Comparison of ENCODE assay signal across 8 cellular contexts in the genomic region with DNA sequence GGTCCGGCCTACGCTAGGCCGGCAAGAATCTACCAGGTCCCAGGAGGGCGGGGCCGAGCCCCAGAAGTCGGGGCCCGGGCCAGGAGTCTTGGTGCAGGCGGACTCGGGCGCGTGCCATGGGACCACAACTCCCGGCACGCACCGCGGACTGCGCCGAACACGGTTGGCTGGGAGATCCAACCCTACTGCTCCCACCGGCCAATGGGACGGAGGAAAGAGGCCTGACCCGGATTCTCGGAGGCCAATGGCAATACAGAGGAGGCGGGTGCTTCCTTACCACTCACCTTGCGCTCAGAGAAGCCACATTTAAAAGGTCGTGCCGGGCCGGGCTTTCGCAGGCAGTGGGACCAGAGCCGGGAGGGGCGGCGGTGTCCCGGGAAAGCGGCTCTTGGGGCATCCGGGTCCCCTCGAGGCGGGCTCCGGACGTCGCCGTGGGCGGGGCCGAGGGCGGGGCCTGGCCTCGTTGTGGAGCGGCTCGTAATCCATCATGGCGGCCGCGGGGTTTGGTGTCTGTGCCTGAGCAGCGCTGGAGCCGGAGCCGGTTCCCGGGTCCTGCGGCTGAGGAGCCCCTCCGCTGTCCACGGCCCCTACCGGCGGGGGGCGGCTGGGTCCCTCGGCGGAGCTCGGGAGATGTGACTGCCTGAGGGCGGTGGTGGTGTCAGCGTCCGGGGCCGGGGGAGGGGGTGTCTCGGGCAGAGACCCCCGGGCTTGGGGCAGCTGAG. TPM values are rescaled to one million over a fixed set of nuclear protein-coding genes. Genes with fewer than 3 reads are reported as not detected.
DNase-seq lines count a peak whose midpoint lies in the region; ATAC-seq, FAIRE-seq and TF ChIP-seq lines count a peak whose summit lies in the region.

No MANE protein-coding gene starts in this region.

- peak; percentile 86 for FAIRE-seq in RCC 7860 (lab: Jason Lieb, UNC)

- H3K27me3 ChIP-seq in DOHH2 (ENCODE audit: control insufficient read depth, low read length) (no peaks in the 10 kb centered on the region), GM23248 (replicated peaks; ENCODE audit: insufficient read depth) (no peaks in the 10 kb centered on the region), Karpas-422 (ENCODE audit: low read length) (no peaks in the 10 kb centered on the region), fibroblast of lung (ENCODE audit: control insufficient read depth, insufficient read depth, low read length) (no peaks in the 10 kb centered on the region)
- H3K27me3 ChIP-seq in naive thymus-derived CD4-positive, alpha-beta T cell (ENCODE audit: control insufficient read depth in 2 of 2, insufficient read depth in 2 of 2, low read length in 2 of 2) = no peaks in the 10 kb centered on the region

- H4K20me1 ChIP-seq in DOHH2 (ENCODE audit: control insufficient read depth, insufficient read depth, low read depth, low read length) = peaks cover 5% of the 10 kb centered on the region; the same call in 1 of the 2 replicates
- no peaks in the 10 kb centered on the region for H4K20me1 ChIP-seq in GM23248 (ENCODE audit: insufficient read depth)
- H4K20me1 ChIP-seq in Karpas-422 (ENCODE audit: insufficient read depth, low read depth, low read length) = no peaks in the 10 kb centered on the region
- no peaks in the 10 kb centered on the region for H4K20me1 ChIP-seq in fibroblast of lung (ENCODE audit: control insufficient read depth, extremely low read depth, insufficient read depth, low read length)

- H3K9ac ChIP-seq in GM23248 (peak overlapping the region; percentile 91), Karpas-422 (ENCODE audit: low read length) (peak overlapping the region; percentile 90), fibroblast of lung (ENCODE audit: insufficient read depth, low read length) (peak overlapping the region; percentile 97)

- H3K27me3 Mint-ChIP-seq in naive thymus-derived CD4-positive, alpha-beta T cell = no peaks in the 10 kb centered on the region
- no peaks in the 10 kb centered on the region for H3K27me3 Mint-ChIP-seq in stimulated activated memory B cell treated with anti-CD40 and anti-IgM and Interleukin-4, amounts not matched to agents 10 μg/mL and 1 μg/mL and 100 μg/mL, for 72 hours

- no peaks in the 10 kb centered on the region for H3K36me3 ChIP-seq in DOHH2 (ENCODE audit: control insufficient read depth, low read length)
- no peaks in the 10 kb centered on the region for H3K36me3 ChIP-seq in GM23248 (ENCODE audit: low read depth)
- H3K36me3 ChIP-seq in Karpas-422 (ENCODE audit: insufficient read depth, low read length) = no peaks in the 10 kb centered on the region
- H3K36me3 ChIP-seq in fibroblast of lung (ENCODE audit: control insufficient read depth, insufficient read depth, low read length) = no peaks in the 10 kb centered on the region
- peaks cover 0 to 7% (median 0%) of the 10 kb centered on the region in 3 experiments for H3K36me3 ChIP-seq in naive thymus-derived CD4-positive, alpha-beta T cell (ENCODE audit: control insufficient read depth in 2 of 3, insufficient read depth in 3 of 3, low read length in 3 of 3)

- H3K79me2 ChIP-seq in DOHH2 (ENCODE audit: control insufficient read depth, low read length) (peaks cover 48% of the 10 kb centered on the region), GM23248 (ENCODE audit: insufficient read depth) (peaks cover 48% of the 10 kb centered on the region), Karpas-422 (ENCODE audit: low read length) (peaks cover 43% of the 10 kb centered on the region), fibroblast of lung (ENCODE audit: control insufficient read depth, insufficient read depth, low read length) (peaks cover 47% of the 10 kb centered on the region)

- DNase-seq in GM23248 (peak; percentile 100), Karpas-422 (peak; percentile 99), RCC 7860 (ENCODE audit: low spot score) (peak; percentile 96), fibroblast of lung (ENCODE audit: low read depth in 2 of 2) (peak; percentile 98 to 99)
- peak; percentile 88 to 92 for DNase-seq in activated T-helper 1 cell treated with anti-CD3 and anti-CD28 coated beads, Interleukin-2, amount 50 U/mL, for 16 hours (ENCODE audit: low read depth in 1 of 2, low spot score in 1 of 2)
- peak; percentile 92 to 97 (median 96) for DNase-seq in naive thymus-derived CD4-positive, alpha-beta T cell

- no peaks in the 10 kb centered on the region for H3K9me2 ChIP-seq in DOHH2 (replicated peaks; ENCODE audit: control insufficient read depth, low read length)
- no peaks in the 10 kb centered on the region for H3K9me2 ChIP-seq in GM23248 (ENCODE audit: insufficient read depth)
- H3K9me2 ChIP-seq in Karpas-422 (replicated peaks; ENCODE audit: insufficient read depth, low read length) = no peaks in the 10 kb centered on the region

- H2AFZ ChIP-seq in GM23248 (peak overlapping the region; percentile 83), Karpas-422 (ENCODE audit: low read length) (peak overlapping the region; percentile 91), fibroblast of lung (ENCODE audit: low read length) (no peak overlapping the region)

- peak overlapping the region; percentile 90 to 99 (median 94) for H3K4me3 Mint-ChIP-seq in naive thymus-derived CD4-positive, alpha-beta T cell
- peak overlapping the region; percentile 97 for H3K4me3 Mint-ChIP-seq in stimulated activated memory B cell treated with anti-CD40 and anti-IgM and Interleukin-4, amounts not matched to agents 10 μg/mL and 1 μg/mL and 100 μg/mL, for 72 hours

- H3K4me2 ChIP-seq in DOHH2 (ENCODE audit: low read length) = peak overlapping the region; percentile 91
- H3K4me2 ChIP-seq in GM23248 (ENCODE audit: unreplicated experiment) = peak overlapping the region; percentile 94
- H3K4me2 ChIP-seq in Karpas-422 (ENCODE audit: low read depth, low read length, poor library complexity, severe bottlenecking) = peak overlapping the region; percentile 100
- peak overlapping the region; percentile 92 for H3K4me2 ChIP-seq in fibroblast of lung (ENCODE audit: extremely low read depth, insufficient read depth, low read length)

- H3F3A ChIP-seq in DOHH2 (ENCODE audit: control insufficient read depth, insufficient read depth) = peaks cover 17% of the 10 kb centered on the region
- H3F3A ChIP-seq in GM23248 (ENCODE audit: insufficient read depth) = peaks cover 24% of the 10 kb centered on the region

- peak overlapping the region; percentile 91 to 97 (median 96) for H3K27ac Mint-ChIP-seq in naive thymus-derived CD4-positive, alpha-beta T cell
- peak overlapping the region; percentile 90 for H3K27ac Mint-ChIP-seq in stimulated activated memory B cell treated with anti-CD40 and anti-IgM and Interleukin-4, amounts not matched to agents 10 μg/mL and 1 μg/mL and 100 μg/mL, for 72 hours

- H3K4me3 ChIP-seq in DOHH2 (ENCODE audit: low read length) = peak overlapping the region; percentile 96
- H3K4me3 ChIP-seq in GM23248 = peak overlapping the region; percentile 88
- H3K4me3 ChIP-seq in Karpas-422 (ENCODE audit: low read length) = peak overlapping the region; percentile 88
- peak overlapping the region; percentile 83 to 95 (median 90) for H3K4me3 ChIP-seq in fibroblast of lung (replicated peaks in 1 of 4; ENCODE audit: control extremely low read depth in 1 of 4, insufficient read depth in 1 of 4, low read depth in 3 of 4, low read length in 4 of 4)
- H3K4me3 ChIP-seq in naive thymus-derived CD4-positive, alpha-beta T cell (ENCODE audit: low read length) = peak overlapping the region; percentile 92

- TF ChIP-seq CTCF in DOHH2 (IDR thresholded peaks at IDR 0.05; ENCODE audit: low read depth, low read length, poor library complexity, severe bottlenecking) = no peak
- no peak for TF ChIP-seq CTCF in fibroblast of lung (conservative IDR thresholded peaks at IDR 0.05 in 1 of 2, IDR thresholded peaks at IDR 0.05 in 1 of 2; ENCODE audit: low read depth in 1 of 2, low read length in 2 of 2)

- no peaks in the 10 kb centered on the region for H3K9me3 Mint-ChIP-seq in naive thymus-derived CD4-positive, alpha-beta T cell
- no peaks in the 10 kb centered on the region for H3K9me3 Mint-ChIP-seq in stimulated activated memory B cell treated with anti-CD40 and anti-IgM and Interleukin-4, amounts not matched to agents 10 μg/mL and 1 μg/mL and 100 μg/mL, for 72 hours

- H3K27ac ChIP-seq in DOHH2 (ENCODE audit: low read depth, low read length) (peak overlapping the region; percentile 73), GM23248 (peak overlapping the region; percentile 89), Karpas-422 (ENCODE audit: low read length) (peak overlapping the region; percentile 49; the same call in 1 of the 2 replicates), fibroblast of lung (ENCODE audit: insufficient read depth, low read length) (peak overlapping the region; percentile 94)
- peak overlapping the region; percentile 99 for H3K27ac ChIP-seq in naive thymus-derived CD4-positive, alpha-beta T cell (ENCODE audit: low read depth, low read length)

- in situ Hi-C loops in GM23248 (cut with MboI) = no loop called here

- ATAC-seq in naive thymus-derived CD4-positive, alpha-beta T cell = peak; percentile 98
- peak; percentile 99 for ATAC-seq in stimulated activated memory B cell treated with anti-CD40 and anti-IgM and Interleukin-4, amounts not matched to agents 10 μg/mL and 1 μg/mL and 100 μg/mL, for 72 hours

- H3K4me1 ChIP-seq in DOHH2 (ENCODE audit: control insufficient read depth, low read length) (peaks cover 30% of the 10 kb centered on the region), GM23248 (ENCODE audit: insufficient read depth) (peaks cover 6% of the 10 kb centered on the region; the same call in 1 of the 2 replicates), Karpas-422 (ENCODE audit: low read length) (peaks cover 28% of the 10 kb centered on the region), fibroblast of lung (ENCODE audit: control insufficient read depth, extremely low read depth, insufficient read depth, low read length) (no peaks in the 10 kb centered on the region)
- peaks cover 22 to 31% of the 10 kb centered on the region in 2 donors for H3K4me1 ChIP-seq in naive thymus-derived CD4-positive, alpha-beta T cell (ENCODE audit: control insufficient read depth in 2 of 2, insufficient read depth in 2 of 2, low read length in 2 of 2)

- CTCF ChIA-PET in naive thymus-derived CD4-positive, alpha-beta T cell (lab: Charles Lee) = interaction anchor here (1.0 kb wide), 1 partner anchor 11 kb away, joined by 5 read pairs; no protein-coding TSS in a partner anchor

- intact Hi-C loops in naive thymus-derived CD4-positive, alpha-beta T cell (cut with micrococcal nuclease) = loop anchor here (1.0 to 10.0 kb wide), 5 partner anchors 11 to 1692 kb away; a partner anchor contains a TSS

- H3K9me3 ChIP-seq in DOHH2 (ENCODE audit: control insufficient read depth, insufficient read depth, low read length) = no peaks in the 10 kb centered on the region
- no peaks in the 10 kb centered on the region for H3K9me3 ChIP-seq in GM23248 (ENCODE audit: low read depth)
- H3K9me3 ChIP-seq in Karpas-422 (ENCODE audit: low read length) = no peaks in the 10 kb centered on the region
- H3K9me3 ChIP-seq in fibroblast of lung (ENCODE audit: control insufficient read depth, insufficient read depth, low read depth, low read length) = no peaks in the 10 kb centered on the region
- H3K9me3 ChIP-seq in naive thymus-derived CD4-positive, alpha-beta T cell (ENCODE audit: control insufficient read depth in 2 of 3, low read length in 3 of 3) = no peaks in the 10 kb centered on the region

- 0 to 1% methylated on average over 44 to 62 of the region's 68 CpGs for WGBS in GM23248 (ENCODE audit: low coverage in 1 of 2, low lambda C conversion rate in 2 of 2, missing lambda C conversion rate in 2 of 2), 2 experiments

- H3K36me3 Mint-ChIP-seq in naive thymus-derived CD4-positive, alpha-beta T cell = peaks cover 0 to 2% (median 0%) of the 10 kb centered on the region in 5 donors
- no peaks in the 10 kb centered on the region for H3K36me3 Mint-ChIP-seq in stimulated activated memory B cell treated with anti-CD40 and anti-IgM and Interleukin-4, amounts not matched to agents 10 μg/mL and 1 μg/mL and 100 μg/mL, for 72 hours

- H3K4me1 Mint-ChIP-seq in naive thymus-derived CD4-positive, alpha-beta T cell = peaks cover 27 to 48% (median 37%) of the 10 kb centered on the region in 7 donors
- peaks cover 34% of the 10 kb centered on the region for H3K4me1 Mint-ChIP-seq in stimulated activated memory B cell treated with anti-CD40 and anti-IgM and Interleukin-4, amounts not matched to agents 10 μg/mL and 1 μg/mL and 100 μg/mL, for 72 hours

- POLR2A ChIA-PET in naive thymus-derived CD4-positive, alpha-beta T cell (lab: Charles Lee) = interaction anchor here (1.1 to 1.5 kb wide), 2 partner anchors 19 to 25 kb away, joined by 4 to 18 read pairs; a partner anchor contains a TSS

RNA-seq across cellular contexts. Expression of a gene that starts 19.1 kb away (rescaled TPM):
- total RNA-seq in GM23248 (2014; rRNA removed; shearing (Covaris generic)) = 18.1 and 21.6 TPM in 2 replicates
- 16.1 and 17.2 TPM in 2 replicates for polyA plus RNA-seq in GM23248 (2016; fragmentation: Nextera tagmentation; extraction: Ambion mirVana)
- 14.6 and 20.6 TPM in 2 replicates for total RNA-seq in Karpas-422 (2014; rRNA removed; shearing (Covaris generic); ENCODE audit: low replicate concordance)
- total RNA-seq in fibroblast of lung = 22.0 and 27.7 TPM in 2 replicates
- 29.6 and 46.1 TPM in 2 replicates for polyA plus RNA-seq in fibroblast of lung
- 17.8 and 27.5 TPM in 2 replicates for polyA plus RNA-seq in fibroblast of lung (2012)
- polyA minus RNA-seq in fibroblast of lung (ENCODE audit: low replicate concordance) = 7.6 and 11.6 TPM in 2 replicates
- 10 to 100 TPM; 44.2 to 60.7 (median 59.5) TPM for total RNA-seq in naive thymus-derived CD4-positive, alpha-beta T cell
- 10 to 100 TPM; 31.4 to 39.9 TPM for polyA plus RNA-seq in naive thymus-derived CD4-positive, alpha-beta T cell

RNA-seq across cellular contexts. Expression of a gene that starts 48.3 kb away (rescaled TPM):
- not detected in 2 replicates for total RNA-seq in GM23248 (2014; rRNA removed; shearing (Covaris generic))
- polyA plus RNA-seq in GM23248 (2016; fragmentation: Nextera tagmentation; extraction: Ambion mirVana) = not detected in 2 replicates
- total RNA-seq in Karpas-422 (2014; rRNA removed; shearing (Covaris generic); ENCODE audit: low replicate concordance) = 0.07 TPM in 1 of 2 replicates, not detected in the other
- total RNA-seq in fibroblast of lung = not detected in 2 replicates
- 0.02 TPM in 1 of 2 replicates, not detected in the other for polyA plus RNA-seq in fibroblast of lung
- 0.05 TPM in 1 of 2 replicates, not detected in the other for polyA plus RNA-seq in fibroblast of lung (2012)
- not detected in 2 replicates for polyA minus RNA-seq in fibroblast of lung (ENCODE audit: low replicate concordance)
- not detected for total RNA-seq in naive thymus-derived CD4-positive, alpha-beta T cell
- polyA plus RNA-seq in naive thymus-derived CD4-positive, alpha-beta T cell = under 1 TPM in 1 of 2 donors, not detected in 1; 0.07 TPM

Comparison
In these comparisons a context has a peak if more than half of its experiments do, and no peak if none do; other contexts are left out.
1. Peak in every context shown above with its lines: DNase-seq, ATAC-seq, H3K4me3 ChIP-seq and H3K27ac ChIP-seq.
2. H3K27ac ChIP-seq: peak in every context shown above with its lines; median percentile 99 in naive thymus-derived CD4-positive, alpha-beta T cell; 94 in fibroblast of lung; 89 in GM23248; 73 in DOHH2; 49 in Karpas-422.